Comparison of ENCODE assay signal across 10 cellular contexts in genomic region chr1:143943319-143943978, GRCh38. TPM values are rescaled to one million over a fixed set of nuclear protein-coding genes. Genes with fewer than 3 reads are reported as not detected.
DNase-seq lines count a peak whose midpoint lies in the region; ATAC-seq and TF ChIP-seq lines count a peak whose summit lies in the region.
"Not testable (repeated sequence)": the region's sequence is repeated elsewhere in the genome, so short reads cannot be mapped to it uniquely, and the experiment has no call there.
"Had no signal": no experiment of that assay in that cellular context is flagged by ENCODE, and none has a peak within 500 bp of the region (broad histone marks: within the 10 kb centered on the region; RNA-seq: fewer than 3 reads in every experiment).

No MANE protein-coding gene starts in this region.

- not testable (repeated sequence) for H3K4me2 ChIP-seq in IMR-90 (ENCODE audit: low read depth, low read length)

- H3K27ac Mint-ChIP-seq in central memory CD8-positive, alpha-beta T cell (ENCODE audit: low read depth) = not testable (repeated sequence)

- H4K91ac ChIP-seq in IMR-90 (ENCODE audit: insufficient read depth, low read depth, low read length) = not testable (repeated sequence)

- H4K5ac ChIP-seq in IMR-90 (ENCODE audit: low read depth, low read length) = not testable (repeated sequence)

- H2AFZ ChIP-seq in IMR-90 (replicated peaks; ENCODE audit: low read length, poor library complexity) = not testable (repeated sequence)

- H3K4me3 ChIP-seq in IMR-90 (ENCODE audit: insufficient read depth, low read depth, low read length); heart left ventricle; lower lobe of right lung; aorta (ENCODE audit: low read length in 2 of 2): not testable (repeated sequence)

- not testable (repeated sequence) for H3K9me1 ChIP-seq in IMR-90 (ENCODE audit: insufficient read depth, low read length)

- H3K4ac ChIP-seq in IMR-90 (ENCODE audit: low read depth, low read length) = not testable (repeated sequence)

- TF ChIP-seq RAD21 in IMR-90 (IDR thresholded peaks at IDR 0.05; ENCODE audit: low read length) = not testable (repeated sequence)

- not testable (repeated sequence) for H2AK5ac ChIP-seq in IMR-90 (ENCODE audit: low read depth, low read length)

- TF ChIP-seq CTCF in IMR-90 (conservative IDR thresholded peaks at IDR 0.05; ENCODE audit: low read depth, low read length); heart left ventricle (IDR thresholded peaks at IDR 0.05); lower lobe of right lung (IDR thresholded peaks at IDR 0.05); omental fat pad (IDR thresholded peaks at IDR 0.05): not testable (repeated sequence)

- H2BK120ac ChIP-seq in IMR-90 (ENCODE audit: low read depth, low read length) = not testable (repeated sequence)

- H3K14ac ChIP-seq in IMR-90 (replicated peaks; ENCODE audit: low read depth, low read length) = not testable (repeated sequence)

- H3K9ac ChIP-seq in IMR-90 (ENCODE audit: low read depth, low read length) = not testable (repeated sequence)

- H3K9me3 ChIP-seq in IMR-90 (ENCODE audit: control insufficient read depth, insufficient read depth, low read length); heart left ventricle; lower lobe of right lung; aorta (ENCODE audit: control insufficient read depth, low read length): not testable (repeated sequence)

- H3K56ac ChIP-seq in IMR-90 (ENCODE audit: extremely low read depth, insufficient read depth, low read length) = not testable (repeated sequence)

- CTCF ChIA-PET in IMR-90 (lab: Yijun Ruan, JAX) = not testable (repeated sequence)

- DNase-seq in IMR-90; central memory CD8-positive, alpha-beta T cell (ENCODE audit: low spot score in 2 of 2); heart left ventricle; left colon; lower lobe of right lung; omental fat pad (ENCODE audit: low spot score); aorta: not testable (repeated sequence)

- H3K4me3 Mint-ChIP-seq in central memory CD8-positive, alpha-beta T cell = not testable (repeated sequence)

- not testable (repeated sequence) for H3K27ac ChIP-seq in IMR-90 (ENCODE audit: insufficient read depth, low read length); heart left ventricle; lower lobe of right lung; aorta (ENCODE audit: low read depth in 1 of 2, low read length in 2 of 2)

- not testable (repeated sequence) for H3K27me3 ChIP-seq in IMR-90 (ENCODE audit: control insufficient read depth, insufficient read depth, low read length); heart left ventricle; lower lobe of right lung (ENCODE audit: low read depth); aorta (ENCODE audit: control insufficient read depth in 1 of 2, insufficient read depth in 2 of 2, low read length in 1 of 2)

- not testable (repeated sequence) for H4K8ac ChIP-seq in IMR-90 (ENCODE audit: low read depth in 2 of 2, low read length in 2 of 2)

- not testable (repeated sequence) for H3K9me3 Mint-ChIP-seq in central memory CD8-positive, alpha-beta T cell

- H2BK5ac ChIP-seq in IMR-90 (ENCODE audit: low read depth, low read length, poor library complexity, severe bottlenecking) = not testable (repeated sequence)

- not testable (repeated sequence) for H3K4me1 Mint-ChIP-seq in central memory CD8-positive, alpha-beta T cell

- not testable (repeated sequence) for BruUV-seq in IMR-90 (replicated peaks; lab: Mats Ljungman, UMichigan)

- H3K36me3 ChIP-seq in IMR-90 (ENCODE audit: control insufficient read depth, insufficient read depth, low read length); heart left ventricle; lower lobe of right lung; aorta (ENCODE audit: control insufficient read depth in 1 of 2, insufficient read depth in 2 of 2, low read length in 1 of 2): not testable (repeated sequence)

- POLR2A ChIA-PET in IMR-90 (lab: Charles Lee; ENCODE audit: unreplicated experiment) = not testable (repeated sequence)

- not testable (repeated sequence) for H3K36me3 Mint-ChIP-seq in central memory CD8-positive, alpha-beta T cell (ENCODE audit: insufficient read depth)

- H2BK15ac ChIP-seq in IMR-90 (ENCODE audit: low read depth, low read length) = not testable (repeated sequence)

- not testable (repeated sequence) for H3K23ac ChIP-seq in IMR-90 (ENCODE audit: low read depth, low read length)

- no CpG with 5 or more reads among the region's 7 CpGs for WGBS in IMR-90 (ENCODE audit: extremely low coverage in 2 of 2, insufficient read length in 1 of 2), 2 experiments
- WGBS in heart left ventricle, 4 donors = no CpG with 5 or more reads among the region's 7 CpGs
- no CpG with 5 or more reads among the region's 7 CpGs for WGBS in aorta, 2 donors

- not testable (repeated sequence) for H2AK9ac ChIP-seq in IMR-90 (replicated peaks; ENCODE audit: low read depth, low read length, poor library complexity)

- 0 out of 2 replicates have a peak, but pooled peaks have one; percentile 36 for ATAC-seq in IMR-90 (ENCODE audit: low read depth)
- ATAC-seq in SK-N-SH treated with all-trans-retinoic acid at 6 μM for 48 hours = peak; percentile 82
- ATAC-seq in central memory CD8-positive, alpha-beta T cell (replicated peaks; ENCODE audit: extremely low read depth, poor library complexity, severe bottlenecking) = peak; percentile 36
- ATAC-seq in heart left ventricle = peak in 3 of 4 donors; percentile 66 to 89 (median 71)
- peak; percentile 57 for ATAC-seq in left colon
- peak; percentile 50 to 60 for ATAC-seq in lower lobe of right lung
- ATAC-seq in omental fat pad (ENCODE audit: low FRiP score) = peak; percentile 30
- ATAC-seq in aorta (ENCODE audit: low FRiP score) = peak; percentile 52

- not testable (repeated sequence) for H3K27me3 Mint-ChIP-seq in central memory CD8-positive, alpha-beta T cell

- H4K20me1 ChIP-seq in IMR-90 (ENCODE audit: insufficient read depth, low read length) = not testable (repeated sequence)

- intact Hi-C loops in IMR-90 (cut with micrococcal nuclease); heart left ventricle (cut with DNase I); left colon (cut with DNase I, micrococcal nuclease); lower lobe of right lung (cut with DNase I); aorta (cut with DNase I): not testable (repeated sequence)

- TF ChIP-seq POLR2A in IMR-90 (IDR thresholded peaks at IDR 0.05; ENCODE audit: low read depth, low read length); heart left ventricle (IDR thresholded peaks at IDR 0.05): not testable (repeated sequence)

- not testable (repeated sequence) for H3K4me1 ChIP-seq in IMR-90 (ENCODE audit: control insufficient read depth, insufficient read depth, low read length); heart left ventricle; lower lobe of right lung; aorta (ENCODE audit: control insufficient read depth in 1 of 2, insufficient read depth in 2 of 2, low read length in 2 of 2)

- H3K18ac ChIP-seq in IMR-90 (ENCODE audit: low read depth, low read length) = not testable (repeated sequence)

- not testable (repeated sequence) for H2BK20ac ChIP-seq in IMR-90 (ENCODE audit: low read depth, low read length)

- dilution Hi-C loops in IMR-90 (cut with HindIII; ENCODE audit: low sequenced_read_pairs, unreplicated experiment) = not testable (repeated sequence)

- H3K79me1 ChIP-seq in IMR-90 (ENCODE audit: low read depth in 1 of 2, low read length in 2 of 2) = not testable (repeated sequence)

- in situ Hi-C loops in IMR-90 (cut with MboI; ENCODE audit: low sequenced_read_pairs) = not testable (repeated sequence)

RNA-seq across cellular contexts. Expression of gene FAM72C, which starts 28.3 kb away (rescaled TPM):
- total RNA-seq in IMR-90 (2012; rRNA removed) (0.72 and 0.83 TPM in 2 replicates), heart left ventricle (under 1 TPM in 4 of 9 donors, not detected in 5; 0.15 to 0.75 (median 0.34) TPM), left colon (under 1 TPM in 1 of 2 donors, not detected in 1; 0.17 TPM), lower lobe of right lung (not detected), omental fat pad (under 1 TPM in 2 of 4 donors, not detected in 2; 0.24 to 0.47 TPM), aorta (not detected)
- polyA plus RNA-seq in IMR-90 (2012; rRNA removed) (1.4 and 1.8 TPM in 2 replicates), heart left ventricle (under 1 TPM; 0.08 to 0.10 TPM), aorta (under 1 TPM in 1 of 2 donors, not detected in 1; 0.51 TPM)
- 0.15 and 0.79 TPM in 2 replicates for polyA plus RNA-seq in IMR-90 (2012; cell fraction: cytosol; rRNA removed)
- 0.16 and 1.0 TPM in 2 replicates for polyA plus RNA-seq in IMR-90 (2012; cell fraction: nucleus; rRNA removed; ENCODE audit: low replicate concordance)
- total RNA-seq: CD8-positive, alpha-beta T cell; HT-29 had no signal

Comparison
In these comparisons a context has a peak if more than half of its experiments do, and no peak if none do; other contexts are left out.
1. ATAC-seq: peak in every context shown above with its lines; median percentile 82 in SK-N-SH treated with all-trans-retinoic acid at 6 μM for 48 hours; 71 in heart left ventricle; 57 in left colon; 55 in lower lobe of right lung; 52 in aorta; 36 in IMR-90; 36 in central memory CD8-positive, alpha-beta T cell; 30 in omental fat pad.